8 cellular contexts compared by ENCODE assay signal in the genomic region with DNA sequence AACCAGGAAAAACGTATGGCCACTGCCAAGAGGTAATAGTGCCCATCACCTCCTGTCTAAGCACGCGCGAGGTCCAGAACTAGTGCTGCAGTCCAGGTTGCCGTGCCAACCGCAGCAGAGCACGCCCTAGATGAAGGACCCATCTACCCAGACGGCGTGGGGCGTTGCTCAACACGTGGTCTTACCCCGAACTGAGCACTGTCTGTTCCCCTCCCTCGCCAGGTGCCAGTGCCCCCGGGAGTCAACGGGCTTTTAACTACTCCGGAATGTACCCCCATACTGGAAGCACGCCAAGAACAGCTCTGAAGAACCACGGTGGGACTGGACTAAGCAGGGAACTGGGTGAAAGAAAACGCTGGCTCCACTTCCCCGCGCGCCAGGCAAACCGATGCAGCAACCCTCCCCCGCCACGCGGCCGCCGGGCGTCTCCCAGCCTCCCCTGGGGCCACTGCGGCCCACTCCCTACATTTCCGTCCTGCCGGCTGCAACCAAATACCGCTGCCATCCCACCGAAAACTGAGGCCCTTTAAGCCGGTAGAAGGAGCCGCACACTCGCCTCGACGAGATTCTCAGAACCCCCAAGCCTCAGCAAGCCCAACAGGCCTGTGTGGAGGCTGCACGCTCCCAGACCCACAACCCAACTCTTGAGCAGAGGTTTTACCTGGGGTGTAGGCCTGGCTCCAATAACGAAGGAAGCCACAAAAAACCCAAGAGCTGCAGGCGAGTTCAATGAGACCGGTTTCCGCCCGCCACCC. TPM values are rescaled to one million over a fixed set of nuclear protein-coding genes. Genes with fewer than 3 reads are reported as not detected.
DNase-seq lines count a peak whose midpoint lies in the region; ATAC-seq and TF ChIP-seq lines count a peak whose summit lies in the region.

A gene (minus strand): TSS at position 734 of the 755 bp plus-strand sequence. CDS start 812 bp downstream, outside the sequence.

- CTCF ChIA-PET in activated naive CD4-positive, alpha-beta T cell treated with anti-CD3 and anti-CD28 coated beads, Interleukin-2, amount 10 ng/mL, durations not matched to agents 7 days and 5 days (lab: Charles Lee), result interaction anchor here (0.8 to 1.8 kb wide), 7 partner anchors 10 to 208 kb away, joined by 3 to 4 read pairs (median 3); no protein-coding TSS in a partner anchor

- TF ChIP-seq CTCF in osteocyte (IDR thresholded peaks at IDR 0.05), result no peak
- no peak for TF ChIP-seq CTCF in thoracic aorta (IDR thresholded peaks at IDR 0.05)

- H3K9me3 ChIP-seq in SJSA1 (replicated peaks) (no peaks in the 10 kb centered on the region), thoracic aorta (no peaks in the 10 kb centered on the region)

- DNase-seq in NCI-H1436 (lab: John Stamatoyannopoulos, UW) (peak; percentile 72), NCI-H1436 treated with DMSO at 0.1 percent for 48 hours (lab: John Stamatoyannopoulos, UW) (no peak), SJSA1 (ENCODE audit: low read depth in 1 of 2, low spot score in 2 of 2) (peak in 1 of 2 experiments; percentile 54), glomerular endothelial cell (ENCODE audit: extremely low read depth, low read depth, low spot score) (no peak), osteocyte (ENCODE audit: extremely low spot score, unreplicated experiment) (peak; percentile 86), thoracic aorta (ENCODE audit: low spot score) (peak; percentile 40)
- peak; percentile 79 for DNase-seq in activated naive CD4-positive, alpha-beta T cell treated with anti-CD3 and anti-CD28 coated beads, Interleukin-2, amount 10 ng/mL, durations not matched to agents 7 days and 5 days

- peak within 1 kb of the TSS; percentile 77 for H3K4me3 ChIP-seq in SJSA1
- H3K4me3 ChIP-seq in thoracic aorta, result peak within 1 kb of the TSS; percentile 76

- peak within 1 kb of the TSS; percentile 100 for H3K27ac ChIP-seq in SJSA1
- H3K27ac ChIP-seq in thoracic aorta, result peak within 1 kb of the TSS; percentile 99 to 100

- H3K4me1 ChIP-seq in SJSA1 (replicated peaks), result peaks cover 26% of the 10 kb centered on the region
- H3K4me1 ChIP-seq in thoracic aorta (ENCODE audit: control insufficient read depth in 1 of 2, low read depth in 2 of 2), result peaks cover 36 to 71% of the 10 kb centered on the region in 2 donors

- H3K4me3 Mint-ChIP-seq in activated naive CD4-positive, alpha-beta T cell treated with anti-CD3 and anti-CD28 coated beads, Interleukin-2, amount 10 ng/mL, durations not matched to agents 7 days and 5 days, result peak within 1 kb of the TSS; percentile 99
- H3K4me3 Mint-ChIP-seq in osteocyte (ENCODE audit: unreplicated experiment), result peak within 1 kb of the TSS; percentile 94

- H3K27me3 ChIP-seq in SJSA1 (replicated peaks) (no peaks in the 10 kb centered on the region), thoracic aorta (replicated peaks; ENCODE audit: insufficient read depth) (no peaks in the 10 kb centered on the region)

- H3K27ac Mint-ChIP-seq in activated naive CD4-positive, alpha-beta T cell treated with anti-CD3 and anti-CD28 coated beads, Interleukin-2, amount 10 ng/mL, durations not matched to agents 7 days and 5 days, result peak within 1 kb of the TSS; percentile 99
- H3K27ac Mint-ChIP-seq in osteocyte (ENCODE audit: unreplicated experiment), result peak within 1 kb of the TSS; percentile 99

- H3K4me1 Mint-ChIP-seq in activated naive CD4-positive, alpha-beta T cell treated with anti-CD3 and anti-CD28 coated beads, Interleukin-2, amount 10 ng/mL, durations not matched to agents 7 days and 5 days, result peaks cover 53% of the 10 kb centered on the region
- peaks cover 75% of the 10 kb centered on the region for H3K4me1 Mint-ChIP-seq in osteocyte (ENCODE audit: unreplicated experiment)

- H3K36me3 Mint-ChIP-seq in activated naive CD4-positive, alpha-beta T cell treated with anti-CD3 and anti-CD28 coated beads, Interleukin-2, amount 10 ng/mL, durations not matched to agents 7 days and 5 days, result peaks cover 68% of the 10 kb centered on the region
- peaks cover 51% of the 10 kb centered on the region for H3K36me3 Mint-ChIP-seq in osteocyte (ENCODE audit: unreplicated experiment)

- H3K9me3 Mint-ChIP-seq in activated naive CD4-positive, alpha-beta T cell treated with anti-CD3 and anti-CD28 coated beads, Interleukin-2, amount 10 ng/mL, durations not matched to agents 7 days and 5 days, result no peaks in the 10 kb centered on the region
- no peaks in the 10 kb centered on the region for H3K9me3 Mint-ChIP-seq in osteocyte (ENCODE audit: unreplicated experiment)

- peaks cover 56% of the 10 kb centered on the region for H3K36me3 ChIP-seq in SJSA1
- H3K36me3 ChIP-seq in thoracic aorta, result peaks cover 38% of the 10 kb centered on the region

- H3K27me3 Mint-ChIP-seq in activated naive CD4-positive, alpha-beta T cell treated with anti-CD3 and anti-CD28 coated beads, Interleukin-2, amount 10 ng/mL, durations not matched to agents 7 days and 5 days, result peaks cover 7% of the 10 kb centered on the region
- no peaks in the 10 kb centered on the region for H3K27me3 Mint-ChIP-seq in osteocyte (ENCODE audit: unreplicated experiment)

- ATAC-seq in HG03460 (IDR thresholded peaks at IDR 0.05; ENCODE audit: unreplicated experiment), result peak; percentile 1
- peak; percentile 11 for ATAC-seq in thoracic aorta (ENCODE audit: insufficient number of reproducible peaks, low FRiP score, low read depth)

RNA-seq across cellular contexts. Expression of the gene that starts here (rescaled TPM):
- 2,210 and 2,693 TPM in 2 replicates for total RNA-seq in SJSA1 (2014; rRNA removed; shearing (Covaris generic))
- total RNA-seq in glomerular endothelial cell (1,578 and 1,857 TPM in 2 replicates), osteocyte (1,086 and 1,095 TPM in 2 replicates), thoracic aorta (100 to 1,000 TPM; 728 to 947 TPM)

Comparison
In these comparisons a context has a peak if more than half of its experiments do, and no peak if none do; other contexts are left out.
1. DNase-seq: peak in NCI-H1436 (single experiment), activated naive CD4-positive, alpha-beta T cell treated with anti-CD3 and anti-CD28 coated beads, Interleukin-2, amount 10 ng/mL, durations not matched to agents 7 days and 5 days (single experiment), osteocyte (single experiment) and thoracic aorta (single experiment); none in NCI-H1436 treated with DMSO at 0.1 percent for 48 hours (single experiment) and glomerular endothelial cell (single experiment).